Comparison of ENCODE assay signal across 8 cellular contexts in the genomic region with DNA sequence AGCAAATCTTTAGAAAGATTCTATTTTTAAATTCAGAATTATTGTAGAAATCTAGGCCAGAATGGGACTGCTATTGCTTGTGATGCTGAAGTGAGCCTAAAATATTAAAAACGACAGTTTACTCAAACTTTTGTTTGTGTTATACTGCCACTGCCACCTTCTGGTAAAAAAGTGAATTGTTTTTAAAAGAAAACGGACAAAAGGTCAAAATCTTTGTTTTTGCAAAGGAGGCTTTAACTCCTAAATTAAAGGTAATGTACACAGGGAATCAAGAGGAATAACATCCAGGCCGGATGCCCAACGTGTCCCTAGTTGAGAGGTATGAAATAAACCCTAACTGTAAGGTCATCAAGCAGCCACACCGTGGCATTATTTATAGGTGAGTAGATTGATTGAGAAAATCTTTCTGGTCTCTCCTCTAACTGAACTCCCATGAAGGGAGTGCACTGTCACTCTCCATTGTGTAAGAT.
DNase-seq lines count a peak whose midpoint lies in the region; ATAC-seq and TF ChIP-seq lines count a peak whose summit lies in the region.

No MANE protein-coding gene starts in this region.

- H4K20me1 ChIP-seq in PC-9 (ENCODE audit: insufficient read depth) = no peaks in the 10 kb centered on the region

- TF ChIP-seq CTCF in activated CD8-positive, alpha-beta T cell treated with anti-CD3 and anti-CD28 coated beads for 36 hours (IDR thresholded peaks at IDR 0.05) = peak; percentile 77
- TF ChIP-seq CTCF in PC-9 (conservative IDR thresholded peaks at IDR 0.05) (peak; percentile 70), foreskin keratinocyte (conservative IDR thresholded peaks at IDR 0.05) (peak; percentile 67), transverse colon (IDR thresholded peaks at IDR 0.05) (peak; percentile 53 to 68 (median 58))

- no peak overlapping the region for H3K4me2 ChIP-seq in PC-9

- H3K36me3 ChIP-seq in PC-9 (ENCODE audit: low read depth) (no peaks in the 10 kb centered on the region), transverse colon (no peaks in the 10 kb centered on the region)

- no peak for DNase-seq in activated CD8-positive, alpha-beta T cell treated with anti-CD3 and anti-CD28 coated beads for 36 hours
- DNase-seq in activated CD8-positive, alpha-beta T cell treated with anti-CD3 and anti-CD28 coated beads, Interleukin-2, amount 10 ng/mL, durations not matched to agents 7 days and 5 days = no peak
- no peak for DNase-seq in PC-9
- DNase-seq in foreskin keratinocyte = no peak
- no peak for DNase-seq in transverse colon
- no peak for DNase-seq in activated effector memory CD4-positive, alpha-beta T cell treated with Interleukin-2 at 50 U/mL for 16 hours
- no peak for DNase-seq in epidermal melanocyte (ENCODE audit: insufficient read length, low spot score)

- 7% methylated on average over 5 of the region's 5 CpGs for WGBS in transverse colon (ENCODE audit: low coverage in 1 of 2), 2 donors

- no peak overlapping the region for H3K27ac Mint-ChIP-seq in activated CD8-positive, alpha-beta T cell treated with anti-CD3 and anti-CD28 coated beads for 36 hours
- H3K27ac Mint-ChIP-seq in activated CD8-positive, alpha-beta T cell treated with anti-CD3 and anti-CD28 coated beads, Interleukin-2, amount 10 ng/mL, durations not matched to agents 7 days and 5 days = no peak overlapping the region

- no peaks in the 10 kb centered on the region for H3F3A ChIP-seq in PC-9 (ENCODE audit: insufficient read depth, low read depth)

- no peak for ATAC-seq in activated CD8-positive, alpha-beta T cell treated with anti-CD3 and anti-CD28 coated beads for 36 hours
- ATAC-seq in activated CD8-positive, alpha-beta T cell treated with anti-CD3 and anti-CD28 coated beads, Interleukin-2, amount 10 ng/mL, durations not matched to agents 7 days and 5 days = no peak
- ATAC-seq in foreskin keratinocyte (no peak), GM19328 (IDR thresholded peaks at IDR 0.05; ENCODE audit: unreplicated experiment) (no peak)

- no peaks in the 10 kb centered on the region for H3K36me3 Mint-ChIP-seq in activated CD8-positive, alpha-beta T cell treated with anti-CD3 and anti-CD28 coated beads for 36 hours (ENCODE audit: low read depth)
- no peaks in the 10 kb centered on the region for H3K36me3 Mint-ChIP-seq in activated CD8-positive, alpha-beta T cell treated with anti-CD3 and anti-CD28 coated beads, Interleukin-2, amount 10 ng/mL, durations not matched to agents 7 days and 5 days (ENCODE audit: low read depth)

- no peak overlapping the region for H3K4me3 ChIP-seq in PC-9
- H3K4me3 ChIP-seq in transverse colon = no peak overlapping the region

- H3K27me3 ChIP-seq in PC-9 (ENCODE audit: insufficient read depth, low read depth) = no peaks in the 10 kb centered on the region
- no peaks in the 10 kb centered on the region for H3K27me3 ChIP-seq in foreskin keratinocyte
- H3K27me3 ChIP-seq in transverse colon = no peaks in the 10 kb centered on the region

- no peaks in the 10 kb centered on the region for H3K9me3 Mint-ChIP-seq in activated CD8-positive, alpha-beta T cell treated with anti-CD3 and anti-CD28 coated beads for 36 hours
- H3K9me3 Mint-ChIP-seq in activated CD8-positive, alpha-beta T cell treated with anti-CD3 and anti-CD28 coated beads, Interleukin-2, amount 10 ng/mL, durations not matched to agents 7 days and 5 days (ENCODE audit: insufficient read depth) = no peaks in the 10 kb centered on the region

- in situ Hi-C loops in transverse colon (cut with MboI; ENCODE audit: low pct_ligation_motif_present in 1 of 4, low pct_unique_long_range_greater_than_20kb in 1 of 4, low sequenced_read_pairs in 3 of 4) = no loop called here

- no peaks in the 10 kb centered on the region for H3K79me2 ChIP-seq in PC-9 (ENCODE audit: low read depth)

- H3K27me3 Mint-ChIP-seq in activated CD8-positive, alpha-beta T cell treated with anti-CD3 and anti-CD28 coated beads for 36 hours = peaks cover 2% of the 10 kb centered on the region
- H3K27me3 Mint-ChIP-seq in activated CD8-positive, alpha-beta T cell treated with anti-CD3 and anti-CD28 coated beads, Interleukin-2, amount 10 ng/mL, durations not matched to agents 7 days and 5 days (ENCODE audit: low read depth) = no peaks in the 10 kb centered on the region

- TF ChIP-seq POLR2A in transverse colon (IDR thresholded peaks at IDR 0.05) = no peak

- H3K27ac ChIP-seq in PC-9 (no peak overlapping the region), foreskin keratinocyte (no peak overlapping the region), transverse colon (no peak overlapping the region)

- intact Hi-C loops in activated CD8-positive, alpha-beta T cell treated with anti-CD3 and anti-CD28 coated beads for 36 hours (cut with micrococcal nuclease) = no loop called here
- intact Hi-C loops in PC-9 (cut with micrococcal nuclease; ENCODE audit: unreplicated experiment) = loop anchor here (10.0 kb wide), 1 partner anchor 424 kb away; no protein-coding TSS in a partner anchor
- intact Hi-C loops in transverse colon (cut with DNase I; ENCODE audit: low total_unique reads) = no loop called here

- no TSS peak for BruUV-seq in PC-9 (replicated peaks; lab: Mats Ljungman, UMichigan)

- H3K4me1 Mint-ChIP-seq in activated CD8-positive, alpha-beta T cell treated with anti-CD3 and anti-CD28 coated beads for 36 hours (ENCODE audit: low read depth) = no peaks in the 10 kb centered on the region
- H3K4me1 Mint-ChIP-seq in activated CD8-positive, alpha-beta T cell treated with anti-CD3 and anti-CD28 coated beads, Interleukin-2, amount 10 ng/mL, durations not matched to agents 7 days and 5 days (ENCODE audit: low read depth) = no peaks in the 10 kb centered on the region

- H3K9me2 ChIP-seq in PC-9 (ENCODE audit: insufficient read depth) = no peaks in the 10 kb centered on the region

- CTCF ChIA-PET in activated CD8-positive, alpha-beta T cell treated with anti-CD3 and anti-CD28 coated beads for 36 hours (lab: Charles Lee) = no interaction called here
- CTCF ChIA-PET in activated CD8-positive, alpha-beta T cell treated with anti-CD3 and anti-CD28 coated beads, Interleukin-2, amount 10 ng/mL, durations not matched to agents 7 days and 5 days (lab: Charles Lee) = no interaction called here
- CTCF ChIA-PET in PC-9 (lab: Charles Lee) = no interaction called here

- H3K9me3 ChIP-seq in PC-9 (ENCODE audit: insufficient read depth, low read depth) (no peaks in the 10 kb centered on the region), transverse colon (no peaks in the 10 kb centered on the region)

- TF ChIP-seq EP300 in transverse colon (IDR thresholded peaks at IDR 0.05; ENCODE audit: low read depth) = no peak

- POLR2A ChIA-PET in activated CD8-positive, alpha-beta T cell treated with anti-CD3 and anti-CD28 coated beads for 36 hours (lab: Charles Lee) = no interaction called here
- POLR2A ChIA-PET in activated CD8-positive, alpha-beta T cell treated with anti-CD3 and anti-CD28 coated beads, Interleukin-2, amount 10 ng/mL, durations not matched to agents 7 days and 5 days (lab: Charles Lee) = no interaction called here
- POLR2A ChIA-PET in PC-9 (lab: Charles Lee; ENCODE audit: unreplicated experiment) = no interaction called here

- H3K4me1 ChIP-seq in PC-9 (replicated peaks; ENCODE audit: insufficient read depth) = no peaks in the 10 kb centered on the region
- H3K4me1 ChIP-seq in foreskin keratinocyte = no peaks in the 10 kb centered on the region
- peaks cover 0 to 3% (median 0%) of the 10 kb centered on the region in 4 donors for H3K4me1 ChIP-seq in transverse colon

- no peak overlapping the region for H2AFZ ChIP-seq in PC-9

- H3K4me3 Mint-ChIP-seq in activated CD8-positive, alpha-beta T cell treated with anti-CD3 and anti-CD28 coated beads for 36 hours = no peak overlapping the region
- H3K4me3 Mint-ChIP-seq in activated CD8-positive, alpha-beta T cell treated with anti-CD3 and anti-CD28 coated beads, Interleukin-2, amount 10 ng/mL, durations not matched to agents 7 days and 5 days = no peak overlapping the region
